In the genomic region with DNA sequence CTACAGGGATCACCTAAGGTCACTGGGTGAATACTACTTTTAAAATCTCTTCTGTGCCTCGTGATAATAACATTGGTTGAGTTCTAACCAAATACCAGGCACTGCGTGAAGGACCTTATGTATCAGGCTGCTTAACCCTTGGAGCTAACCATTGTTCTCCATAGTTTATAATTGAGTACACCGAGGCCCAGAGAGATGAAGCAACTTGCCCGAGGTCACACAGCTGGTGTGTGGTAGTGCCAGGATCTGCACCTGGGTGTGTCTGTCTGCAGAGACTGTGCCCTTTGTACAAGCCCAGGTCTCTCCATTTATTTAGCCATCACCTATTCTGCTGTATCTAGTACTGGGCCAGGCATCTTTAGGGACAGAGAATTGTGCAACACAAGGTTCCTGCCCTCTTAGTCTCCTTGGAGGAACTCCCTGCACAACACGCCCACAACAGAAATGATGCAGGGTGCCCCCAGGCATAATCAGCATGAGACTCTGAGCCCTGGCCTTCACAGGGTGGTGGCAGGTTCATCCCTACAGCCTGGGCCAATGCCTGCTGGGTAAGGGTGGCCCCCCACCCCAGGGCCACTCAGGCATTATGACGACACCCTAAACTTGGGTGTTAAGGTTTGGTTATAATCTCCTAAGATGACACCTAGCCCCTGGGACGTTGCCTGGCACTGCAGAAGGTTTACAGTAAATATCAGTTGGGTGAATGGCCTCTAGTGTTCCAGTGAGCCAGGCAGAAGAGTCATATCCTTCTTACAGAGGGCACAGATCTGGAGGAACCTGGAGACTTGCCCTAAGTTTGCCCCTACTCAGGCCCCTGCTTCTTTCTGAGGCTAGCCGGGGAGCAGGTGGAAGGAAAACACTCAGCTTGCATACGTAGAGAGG, we compare ENCODE assay signal across 10 cellular contexts. TPM values are rescaled to one million over a fixed set of nuclear protein-coding genes. Genes with fewer than 3 reads are reported as not detected.
DNase-seq lines count a peak whose midpoint lies in the region; ATAC-seq, FAIRE-seq and TF ChIP-seq lines count a peak whose summit lies in the region.
"Had no signal": no experiment of that assay in that cellular context is flagged by ENCODE, and none has a peak within 500 bp of the region (broad histone marks: within the 10 kb centered on the region; RNA-seq: fewer than 3 reads in every experiment).

No MANE protein-coding gene starts in this region.

- TF ChIP-seq POLR2A in breast epithelium (IDR thresholded peaks at IDR 0.05), result no peak

- H3K9me3 ChIP-seq in breast epithelium, result no peaks in the 10 kb centered on the region
- no peaks in the 10 kb centered on the region for H3K9me3 ChIP-seq in kidney (ENCODE audit: control insufficient read depth in 1 of 2, low read length in 2 of 2)
- H3K9me3 ChIP-seq in subcutaneous abdominal adipose tissue (ENCODE audit: control insufficient read depth in 5 of 5, low read length in 5 of 5), result no peaks in the 10 kb centered on the region

- H3K4me1 ChIP-seq in breast epithelium, result peaks cover 18 to 36% of the 10 kb centered on the region in 2 donors
- H3K4me1 ChIP-seq in kidney (ENCODE audit: control insufficient read depth in 1 of 2, insufficient read depth in 1 of 2, low read depth in 1 of 2, low read length in 2 of 2), result peaks cover 22 to 67% of the 10 kb centered on the region in 2 donors
- peaks cover 15 to 64% (median 52%) of the 10 kb centered on the region in 5 donors for H3K4me1 ChIP-seq in subcutaneous abdominal adipose tissue (ENCODE audit: control insufficient read depth in 5 of 5, insufficient read depth in 5 of 5, low read length in 5 of 5)

- ATAC-seq in HG03097 (IDR thresholded peaks at IDR 0.05; ENCODE audit: low FRiP score, unreplicated experiment), result no peak

- DNase-seq in breast epithelium (ENCODE audit: low spot score in 2 of 2) (no peak), kidney (no peak), GF-D8 (lab: John Stamatoyannopoulos, UW) (no peak), NCI-H2227 treated with DMSO at 0.1 percent for 48 hours (lab: John Stamatoyannopoulos, UW) (no peak), HEK293T (ENCODE audit: extremely low spot score) (no peak)
- DNase-seq: activated CD4-positive, alpha-beta T cell treated with anti-CD3 and anti-CD28 coated beads, Interleukin-2, amount 10 ng/mL, durations not matched to agents 24 days and 14 days; stimulated activated CD4-positive, alpha-beta T cell treated with anti-CD3 and anti-CD28 coated beads, Interleukin-4, amount 100 ng/mL, for 1 hour had no signal

- H3K27ac ChIP-seq in breast epithelium (peak overlapping the region; percentile 71 to 85), kidney (ENCODE audit: low read depth in 2 of 2, low read length in 2 of 2) (peak overlapping the region; percentile 33 to 45), subcutaneous abdominal adipose tissue (ENCODE audit: low read depth, low read length) (no peak overlapping the region)

- TF ChIP-seq CTCF in breast epithelium (IDR thresholded peaks at IDR 0.05) (no peak), kidney (IDR thresholded peaks at IDR 0.05; ENCODE audit: borderline replicate concordance, extremely low read depth, insufficient read depth) (no peak)

- H3K9ac ChIP-seq in kidney (ENCODE audit: low read length in 2 of 2) (no peak overlapping the region), subcutaneous abdominal adipose tissue (ENCODE audit: low read length in 5 of 5) (peak overlapping the region in 1 of 5 donors; percentile 38)

- no peak for FAIRE-seq in kidney (lab: Jason Lieb, UNC)

- H3K27me3 ChIP-seq in breast epithelium, result no peaks in the 10 kb centered on the region
- peaks cover 2 to 12% (median 5%) of the 10 kb centered on the region in 5 donors for H3K27me3 ChIP-seq in subcutaneous abdominal adipose tissue (ENCODE audit: control insufficient read depth in 5 of 5, insufficient read depth in 4 of 5, low read length in 5 of 5)

- CTCF ChIA-PET in HEK293T (lab: Yijun Ruan, JAX), result no interaction called here

- H3K36me3 ChIP-seq in breast epithelium, result no peaks in the 10 kb centered on the region
- no peaks in the 10 kb centered on the region for H3K36me3 ChIP-seq in kidney (ENCODE audit: control insufficient read depth in 1 of 2, insufficient read depth in 2 of 2, low read length in 2 of 2)
- no peaks in the 10 kb centered on the region for H3K36me3 ChIP-seq in subcutaneous abdominal adipose tissue (ENCODE audit: control insufficient read depth in 5 of 5, insufficient read depth in 5 of 5, low read length in 5 of 5)

- no peak for TF ChIP-seq EP300 in Ishikawa (IDR thresholded peaks at IDR 0.05; ENCODE audit: borderline replicate concordance)

- intact Hi-C loops in breast epithelium (cut with DNase I; ENCODE audit: low total_unique reads), result no loop called here
- intact Hi-C loops in kidney (cut with DNase I), result no loop called here

- no peak for TF ChIP-seq RAD21 in Ishikawa (IDR thresholded peaks at IDR 0.05; ENCODE audit: low read depth)

- H3K4me3 ChIP-seq in breast epithelium, result peak overlapping the region in 1 of 3 donors; percentile 62
- peak overlapping the region in 1 of 2 donors; percentile 5 for H3K4me3 ChIP-seq in kidney (ENCODE audit: low read length in 2 of 2)
- H3K4me3 ChIP-seq in subcutaneous abdominal adipose tissue (ENCODE audit: low read depth in 1 of 5, low read length in 5 of 5), result peak overlapping the region in 4 of 5 donors; percentile 36 to 58 (median 50)

- POLR2A ChIA-PET in HEK293T (lab: Yijun Ruan, JAX), result interaction anchor here (0.9 kb wide), 1 partner anchor 22 kb away, joined by 4 read pairs; no protein-coding TSS in a partner anchor

TF ChIP-seq in Ishikawa, 13 proteins besides CTCF, POLR2A, EP300 and RAD21 (continues in another document):
- TF ChIP-seq, protein P1, sequence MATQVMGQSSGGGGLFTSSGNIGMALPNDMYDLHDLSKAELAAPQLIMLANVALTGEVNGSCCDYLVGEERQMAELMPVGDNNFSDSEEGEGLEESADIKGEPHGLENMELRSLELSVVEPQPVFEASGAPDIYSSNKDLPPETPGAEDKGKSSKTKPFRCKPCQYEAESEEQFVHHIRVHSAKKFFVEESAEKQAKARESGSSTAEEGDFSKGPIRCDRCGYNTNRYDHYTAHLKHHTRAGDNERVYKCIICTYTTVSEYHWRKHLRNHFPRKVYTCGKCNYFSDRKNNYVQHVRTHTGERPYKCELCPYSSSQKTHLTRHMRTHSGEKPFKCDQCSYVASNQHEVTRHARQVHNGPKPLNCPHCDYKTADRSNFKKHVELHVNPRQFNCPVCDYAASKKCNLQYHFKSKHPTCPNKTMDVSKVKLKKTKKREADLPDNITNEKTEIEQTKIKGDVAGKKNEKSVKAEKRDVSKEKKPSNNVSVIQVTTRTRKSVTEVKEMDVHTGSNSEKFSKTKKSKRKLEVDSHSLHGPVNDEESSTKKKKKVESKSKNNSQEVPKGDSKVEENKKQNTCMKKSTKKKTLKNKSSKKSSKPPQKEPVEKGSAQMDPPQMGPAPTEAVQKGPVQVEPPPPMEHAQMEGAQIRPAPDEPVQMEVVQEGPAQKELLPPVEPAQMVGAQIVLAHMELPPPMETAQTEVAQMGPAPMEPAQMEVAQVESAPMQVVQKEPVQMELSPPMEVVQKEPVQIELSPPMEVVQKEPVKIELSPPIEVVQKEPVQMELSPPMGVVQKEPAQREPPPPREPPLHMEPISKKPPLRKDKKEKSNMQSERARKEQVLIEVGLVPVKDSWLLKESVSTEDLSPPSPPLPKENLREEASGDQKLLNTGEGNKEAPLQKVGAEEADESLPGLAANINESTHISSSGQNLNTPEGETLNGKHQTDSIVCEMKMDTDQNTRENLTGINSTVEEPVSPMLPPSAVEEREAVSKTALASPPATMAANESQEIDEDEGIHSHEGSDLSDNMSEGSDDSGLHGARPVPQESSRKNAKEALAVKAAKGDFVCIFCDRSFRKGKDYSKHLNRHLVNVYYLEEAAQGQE (IDR thresholded peaks at IDR 0.05; ENCODE audit: low read depth), result no peak
- no peak for TF ChIP-seq CREB1 (IDR thresholded peaks at IDR 0.05; ENCODE audit: low read depth)
- peak; percentile 41; the same call in 1 of the 2 replicates for TF ChIP-seq CEBPB (IDR thresholded peaks at IDR 0.05)

TF ChIP-seq in HEK293T, 16 proteins besides CTCF, POLR2A, EP300 and RAD21:
- TF ChIP-seq BHLHE40 (IDR thresholded peaks at IDR 0.05; ENCODE audit: borderline replicate concordance), result no peak
- TF ChIP-seq FOXA1 (IDR thresholded peaks at IDR 0.05), result no peak
- TF ChIP-seq LEF1 (IDR thresholded peaks at IDR 0.05; ENCODE audit: borderline replicate concordance), result no peak
- no peak for TF ChIP-seq ZNF384 (IDR thresholded peaks at IDR 0.05)
- TF ChIP-seq SP1 (IDR thresholded peaks at IDR 0.05), result no peak
- no peak for TF ChIP-seq FOXK2 (IDR thresholded peaks at IDR 0.05)
- TF ChIP-seq, protein P2, sequence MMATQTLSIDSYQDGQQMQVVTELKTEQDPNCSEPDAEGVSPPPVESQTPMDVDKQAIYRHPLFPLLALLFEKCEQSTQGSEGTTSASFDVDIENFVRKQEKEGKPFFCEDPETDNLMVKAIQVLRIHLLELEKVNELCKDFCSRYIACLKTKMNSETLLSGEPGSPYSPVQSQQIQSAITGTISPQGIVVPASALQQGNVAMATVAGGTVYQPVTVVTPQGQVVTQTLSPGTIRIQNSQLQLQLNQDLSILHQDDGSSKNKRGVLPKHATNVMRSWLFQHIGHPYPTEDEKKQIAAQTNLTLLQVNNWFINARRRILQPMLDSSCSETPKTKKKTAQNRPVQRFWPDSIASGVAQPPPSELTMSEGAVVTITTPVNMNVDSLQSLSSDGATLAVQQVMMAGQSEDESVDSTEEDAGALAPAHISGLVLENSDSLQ (IDR thresholded peaks at IDR 0.05), result no peak
- TF ChIP-seq L3MBTL2 (conservative IDR thresholded peaks at IDR 0.05), result no peak
- TF ChIP-seq FOXM1 (IDR thresholded peaks at IDR 0.05; ENCODE audit: borderline replicate concordance), result no peak
- no peak for TF ChIP-seq CTBP1 (IDR thresholded peaks at IDR 0.05; ENCODE audit: borderline replicate concordance)
- TF ChIP-seq SUZ12 (IDR thresholded peaks at IDR 0.05), result no peak

RNA-seq across cellular contexts. Expression of a gene that starts 31.6 kb away (rescaled TPM):
- total RNA-seq in breast epithelium (1 to 10 TPM in 2 of 3 donors, under 1 TPM in 1; 0.80 to 4.9 (median 3.5) TPM), kidney (22.6 TPM)
- 5.5 TPM for polyA plus RNA-seq in kidney (ENCODE audit: insufficient read depth, low read depth, low replicate concordance)
